In genomic region chr9:21506910-21507795, GRCh38 we compare ENCODE assay signal across 12 cellular contexts. TPM values are rescaled to one million over a fixed set of nuclear protein-coding genes. Genes with fewer than 3 reads are reported as not detected.
DNase-seq lines count a peak whose midpoint lies in the region; ATAC-seq and TF ChIP-seq lines count a peak whose summit lies in the region.
"Had no signal": no experiment of that assay in that cellular context is flagged by ENCODE, and none has a peak within 500 bp of the region (broad histone marks: within the 10 kb centered on the region; RNA-seq: fewer than 3 reads in every experiment).

No MANE protein-coding gene starts in this region.

- no peak overlapping the region for H3K4me3 ChIP-seq in BLaER1 treated with 17β-estradiol and CSF1 and Interleukin-3, amounts not matched to agents 10 nM and 100 nM
- H3K4me3 ChIP-seq: skin epidermis had no signal

- H3K4me1 ChIP-seq in BLaER1 treated with 17β-estradiol and CSF1 and Interleukin-3, amounts not matched to agents 10 nM and 100 nM: peaks cover 8 to 17% (median 13%) of the 10 kb centered on the region in 10 experiments; a peak in 19 of 20 replicates

- no peaks in the 10 kb centered on the region for H4K20me1 ChIP-seq in BLaER1 treated with 17β-estradiol and CSF1 and Interleukin-3, amounts not matched to agents 10 nM and 100 nM

- TF ChIP-seq CTCF in osteocyte (IDR thresholded peaks at IDR 0.05): no peak

- ATAC-seq in HG03159 (IDR thresholded peaks at IDR 0.05; ENCODE audit: unreplicated experiment): no peak

- H3K27me3 Mint-ChIP-seq in osteocyte (ENCODE audit: unreplicated experiment): no peaks in the 10 kb centered on the region

- no peaks in the 10 kb centered on the region for H3K27me3 ChIP-seq in BLaER1 treated with 17β-estradiol and CSF1 and Interleukin-3, amounts not matched to agents 10 nM and 100 nM

- H3K4me3 Mint-ChIP-seq in osteocyte (ENCODE audit: unreplicated experiment): no peak overlapping the region

- no peak overlapping the region for H3K9ac ChIP-seq in BLaER1 treated with 17β-estradiol and CSF1 and Interleukin-3, amounts not matched to agents 10 nM and 100 nM

- no peaks in the 10 kb centered on the region for H3K9me3 ChIP-seq in BLaER1 treated with 17β-estradiol and CSF1 and Interleukin-3, amounts not matched to agents 10 nM and 100 nM (replicated peaks in 1 of 11)

- no peaks in the 10 kb centered on the region for H3K9me3 Mint-ChIP-seq in osteocyte (ENCODE audit: unreplicated experiment)

- H3K4me2 ChIP-seq in BLaER1 treated with 17β-estradiol and CSF1 and Interleukin-3, amounts not matched to agents 10 nM and 100 nM: peak overlapping the region in 6 of 11 experiments; percentile 5 to 44 (median 25); a peak in 9 of 22 replicates

- no peaks in the 10 kb centered on the region for H3K36me3 ChIP-seq in BLaER1 treated with 17β-estradiol and CSF1 and Interleukin-3, amounts not matched to agents 10 nM and 100 nM

- H3K36me3 Mint-ChIP-seq in osteocyte (ENCODE audit: unreplicated experiment): no peaks in the 10 kb centered on the region

- H3K27ac Mint-ChIP-seq in osteocyte (ENCODE audit: unreplicated experiment): peak overlapping the region; percentile 62

- H3K4me1 Mint-ChIP-seq in osteocyte (ENCODE audit: unreplicated experiment): peaks cover 24% of the 10 kb centered on the region

- DNase-seq in NCI-H226 (peak; percentile 55), epithelial cell of prostate (ENCODE audit: low read depth, low spot score) (peak; percentile 45), osteocyte (ENCODE audit: extremely low spot score, unreplicated experiment) (no peak), NCI-H510A treated with DMSO at 0.1 percent for 48 hours (lab: John Stamatoyannopoulos, UW) (no peak), NCI-H187 treated with DMSO at 0.1 percent for 48 hours (lab: John Stamatoyannopoulos, UW) (no peak)
- DNase-seq in activated CD8-positive, alpha-beta memory T cell treated with anti-CD3 and anti-CD28 coated beads, Interleukin-2, amount 50 U/mL, for 4 hours: no peak
- DNase-seq: activated T-cell treated with anti-CD3 and anti-CD28 coated beads, Interleukin-2, amount 50 U/mL, for 1 hour; NCI-H1930 had no signal

- no peak overlapping the region for H3K27ac ChIP-seq in BLaER1 treated with 17β-estradiol and CSF1 and Interleukin-3, amounts not matched to agents 10 nM and 100 nM
- peak overlapping the region; percentile 40 for H3K27ac ChIP-seq in epithelial cell of prostate
- H3K27ac ChIP-seq: skin epidermis had no signal

RNA-seq across cellular contexts. Expression of gene IFNE, which starts 25.0 kb away (rescaled TPM):
- total RNA-seq in osteocyte: not detected in 2 replicates
- total RNA-seq: cardiac septum had no signal

Comparison
In these comparisons a context has a peak if more than half of its experiments do, and no peak if none do; other contexts are left out.
1. DNase-seq: peak in NCI-H226 (single experiment) and epithelial cell of prostate (single experiment); none in osteocyte (single experiment), NCI-H510A treated with DMSO at 0.1 percent for 48 hours (single experiment), activated CD8-positive, alpha-beta memory T cell treated with anti-CD3 and anti-CD28 coated beads, Interleukin-2, amount 50 U/mL, for 4 hours (single experiment) and NCI-H187 treated with DMSO at 0.1 percent for 48 hours (single experiment).